In the genomic region with DNA sequence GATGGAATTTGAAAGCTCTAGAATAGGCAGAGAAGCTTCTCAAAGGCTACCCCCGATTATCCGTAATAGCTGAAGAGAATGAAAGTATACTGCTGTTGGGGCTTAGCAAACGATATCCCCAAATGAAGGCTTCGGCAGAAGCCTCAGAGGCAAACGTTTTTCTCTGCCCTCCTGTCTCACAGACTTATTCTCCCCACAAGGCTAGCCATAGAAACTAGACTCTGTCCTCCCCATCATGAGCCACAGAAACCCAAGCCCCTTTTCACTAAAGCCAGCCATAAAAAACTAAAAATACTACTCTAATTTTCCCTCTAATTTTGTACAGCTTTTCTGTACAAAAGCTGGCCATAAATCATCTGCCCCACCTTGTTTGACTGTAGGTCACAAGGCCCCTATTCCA, we compare ENCODE assay signal across 29 cellular contexts.
"Had no signal": no experiment of that assay in that cellular context is flagged by ENCODE, and none has a peak within 500 bp of the region (broad histone marks: within the 10 kb centered on the region; RNA-seq: fewer than 3 reads in every experiment).

No MANE protein-coding gene starts in this region.

- H3K4me1 Mint-ChIP-seq: activated CD4-positive, alpha-beta memory T cell treated with anti-CD3 and anti-CD28 coated beads, Interleukin-2, amount 10 ng/mL, durations not matched to agents 7 days and 5 days; activated CD4-positive, alpha-beta T cell treated with anti-CD3 and anti-CD28 coated beads, Interleukin-2, amount 10 ng/mL, durations not matched to agents 7 days and 5 days; activated naive CD8-positive, alpha-beta T cell treated with anti-CD3 and anti-CD28 coated beads, Interleukin-2, amount 50 U/mL, for 24 hours; T-cell; WTC11 had no signal

- H3K27me3 Mint-ChIP-seq: activated CD4-positive, alpha-beta memory T cell treated with anti-CD3 and anti-CD28 coated beads, Interleukin-2, amount 10 ng/mL, durations not matched to agents 7 days and 5 days; activated CD4-positive, alpha-beta T cell treated with anti-CD3 and anti-CD28 coated beads, Interleukin-2, amount 10 ng/mL, durations not matched to agents 7 days and 5 days; activated naive CD4-positive, alpha-beta T cell treated with anti-CD3 and anti-CD28 coated beads, Interleukin-2, amount 50 U/mL, for 24 hours; activated naive CD8-positive, alpha-beta T cell treated with anti-CD3 and anti-CD28 coated beads for 36 hours; activated naive CD8-positive, alpha-beta T cell treated with anti-CD3 and anti-CD28 coated beads, Interleukin-2, amount 50 U/mL, for 24 hours; T-cell had no signal

- DNase-seq: activated CD4-positive, alpha-beta memory T cell treated with anti-CD3 and anti-CD28 coated beads, Interleukin-2, amount 10 ng/mL, durations not matched to agents 7 days and 5 days; activated CD4-positive, alpha-beta T cell treated with anti-CD3 and anti-CD28 coated beads for 1 hour; activated CD4-positive, alpha-beta T cell treated with anti-CD3 and anti-CD28 coated beads for 4 hours; activated CD4-positive, alpha-beta T cell treated with anti-CD3 and anti-CD28 coated beads, Interleukin-2, amount 10 ng/mL, durations not matched to agents 7 days and 5 days; activated CD4-positive, alpha-beta T cell treated with anti-CD3 and anti-CD28 coated beads, Interleukin-2, amount 50 U/mL, for 4 hours; activated effector memory CD4-positive, alpha-beta T cell treated with anti-CD3 and anti-CD28 coated beads, Interleukin-2, amount 50 U/mL, for 16 hours; activated naive CD4-positive, alpha-beta T cell treated with anti-CD3 and anti-CD28 coated beads for 36 hours; activated naive CD8-positive, alpha-beta T cell treated with anti-CD3 and anti-CD28 coated beads for 36 hours; activated naive CD8-positive, alpha-beta T cell treated with anti-CD3 and anti-CD28 coated beads, Interleukin-2, amount 50 U/mL, for 24 hours; activated T-cell treated with anti-CD3 and anti-CD28 coated beads, Interleukin-2, amount 50 U/mL, for 48 hours; adrenal gland; amygdala; aorta; body of pancreas; central memory CD4-positive, alpha-beta T cell; cerebellar nuclear complex; colonic mucosa; effector CD8-positive, alpha-beta T cell; esophagus squamous epithelium; head of caudate nucleus; SW 1271; T-cell; T-helper 2 cell had no signal

- H3K27me3 ChIP-seq: adrenal gland, body of pancreas, cardiac muscle cell, colonic mucosa, esophagus squamous epithelium had no signal

- H3K9me3 ChIP-seq: adrenal gland, body of pancreas, colonic mucosa, esophagus squamous epithelium had no signal

- H3K27ac Mint-ChIP-seq: activated CD4-positive, alpha-beta memory T cell treated with anti-CD3 and anti-CD28 coated beads, Interleukin-2, amount 10 ng/mL, durations not matched to agents 7 days and 5 days; activated CD4-positive, alpha-beta T cell treated with anti-CD3 and anti-CD28 coated beads, Interleukin-2, amount 10 ng/mL, durations not matched to agents 7 days and 5 days; activated naive CD4-positive, alpha-beta T cell treated with anti-CD3 and anti-CD28 coated beads for 36 hours; activated naive CD4-positive, alpha-beta T cell treated with anti-CD3 and anti-CD28 coated beads, Interleukin-2, amount 50 U/mL, for 24 hours; activated naive CD8-positive, alpha-beta T cell treated with anti-CD3 and anti-CD28 coated beads for 36 hours; activated naive CD8-positive, alpha-beta T cell treated with anti-CD3 and anti-CD28 coated beads, Interleukin-2, amount 50 U/mL, for 24 hours; activated T-helper 1 cell treated with anti-CD3 and anti-CD28 coated beads, Interleukin-12 subunit alpha, Interleukin-12 subunit beta, Interleukin-2, Interleukin-4 antibody, amounts not matched to agents 30 ng/mL and 10 ng/mL and 1 ng/mL, durations not matched to agents 14 hours and 24 hours and 36 hours; activated T-helper 2 cell treated with anti-CD3 and anti-CD28 coated beads, Interferon-gamma antibody, Interleukin-2, Interleukin-4, amounts not matched to agents 10 μg/mL and 5 μg/mL and 100 μg/mL, durations not matched to agents 14 hours and 24 hours and 36 hours; T-cell; WTC11 had no signal

- H3K4me3 ChIP-seq: adrenal gland, body of pancreas, cardiac muscle cell, colonic mucosa, esophagus squamous epithelium had no signal

- H3K36me3 ChIP-seq: adrenal gland, cardiac muscle cell, colonic mucosa, esophagus squamous epithelium had no signal

- H3K4me1 ChIP-seq: adrenal gland, body of pancreas, colonic mucosa, esophagus squamous epithelium had no signal

- H3K4me3 Mint-ChIP-seq: activated CD4-positive, alpha-beta memory T cell treated with anti-CD3 and anti-CD28 coated beads, Interleukin-2, amount 10 ng/mL, durations not matched to agents 7 days and 5 days; activated CD4-positive, alpha-beta T cell treated with anti-CD3 and anti-CD28 coated beads, Interleukin-2, amount 10 ng/mL, durations not matched to agents 7 days and 5 days; activated naive CD4-positive, alpha-beta T cell treated with anti-CD3 and anti-CD28 coated beads for 36 hours; activated naive CD4-positive, alpha-beta T cell treated with anti-CD3 and anti-CD28 coated beads, Interleukin-2, amount 50 U/mL, for 24 hours; activated naive CD8-positive, alpha-beta T cell treated with anti-CD3 and anti-CD28 coated beads for 36 hours; activated naive CD8-positive, alpha-beta T cell treated with anti-CD3 and anti-CD28 coated beads, Interleukin-2, amount 50 U/mL, for 24 hours; activated T-helper 1 cell treated with anti-CD3 and anti-CD28 coated beads, Interleukin-12 subunit alpha, Interleukin-12 subunit beta, Interleukin-2, Interleukin-4 antibody, amounts not matched to agents 30 ng/mL and 10 ng/mL and 1 ng/mL, durations not matched to agents 14 hours and 24 hours and 36 hours; T-cell; WTC11 had no signal

- H3K36me3 Mint-ChIP-seq: activated naive CD4-positive, alpha-beta T cell treated with anti-CD3 and anti-CD28 coated beads, Interleukin-2, amount 50 U/mL, for 24 hours; T-cell; WTC11 had no signal

- H3K27ac ChIP-seq: adrenal gland, body of pancreas, cardiac muscle cell, colonic mucosa, esophagus squamous epithelium, VCaP had no signal

- ATAC-seq: activated naive CD8-positive, alpha-beta T cell treated with anti-CD3 and anti-CD28 coated beads, Interleukin-2, amount 50 U/mL, for 24 hours; body of pancreas; T-cell; WTC11 had no signal
